ENCODE assay signal across 8 cellular contexts in the genomic region with DNA sequence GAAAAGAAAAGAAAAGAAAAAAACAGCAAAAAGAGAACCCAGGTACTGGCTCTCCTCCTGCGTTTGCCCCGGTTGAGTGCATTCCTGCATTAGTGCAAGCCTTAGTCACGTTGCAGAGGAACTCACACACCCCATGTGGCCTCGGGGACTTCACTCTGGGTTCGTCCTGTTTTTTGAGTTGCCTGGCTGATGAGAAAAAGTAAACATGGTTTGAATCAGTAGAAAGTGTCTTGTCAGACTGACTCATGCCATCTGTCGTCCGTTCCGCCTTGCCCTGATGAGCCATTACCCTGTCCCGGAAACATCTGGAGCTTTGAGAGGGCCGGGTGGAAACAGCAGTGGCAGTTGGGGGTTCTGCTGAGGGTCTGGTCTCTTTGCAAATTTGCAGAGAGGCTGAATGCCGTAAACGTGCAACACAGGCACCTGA. TPM values are rescaled to one million over a fixed set of nuclear protein-coding genes. Genes with fewer than 3 reads are reported as not detected.
DNase-seq lines count a peak whose midpoint lies in the region.

No MANE protein-coding gene starts in this region.

- no peaks in the 10 kb centered on the region for H3K27me3 Mint-ChIP-seq in activated naive CD8-positive, alpha-beta T cell treated with anti-CD3 and anti-CD28 coated beads for 36 hours

- H3K4me3 Mint-ChIP-seq in activated naive CD8-positive, alpha-beta T cell treated with anti-CD3 and anti-CD28 coated beads for 36 hours = peak overlapping the region; percentile 22

- H3K36me3 Mint-ChIP-seq in activated naive CD8-positive, alpha-beta T cell treated with anti-CD3 and anti-CD28 coated beads for 36 hours = peaks cover 31% of the 10 kb centered on the region

- H3K4me1 Mint-ChIP-seq in activated naive CD8-positive, alpha-beta T cell treated with anti-CD3 and anti-CD28 coated beads for 36 hours = peaks cover 82% of the 10 kb centered on the region

- peak overlapping the region; percentile 84 for H3K27ac Mint-ChIP-seq in activated naive CD8-positive, alpha-beta T cell treated with anti-CD3 and anti-CD28 coated beads for 36 hours

- no peaks in the 10 kb centered on the region for H3K9me3 Mint-ChIP-seq in activated naive CD8-positive, alpha-beta T cell treated with anti-CD3 and anti-CD28 coated beads for 36 hours

- DNase-seq in GM04503 (ENCODE audit: low read depth) (peak; percentile 91), HCEC 1CT (peak; percentile 97), NAMALWA (ENCODE audit: low spot score) (peak; percentile 87), iPS DF 19.7 (ENCODE audit: low read depth, low spot score) (peak; percentile 40), SHP77 treated with DMSO at 0.1 percent for 48 hours (lab: John Stamatoyannopoulos, UW) (no peak), KG1 (lab: John Stamatoyannopoulos, UW) (no peak)
- DNase-seq in activated naive CD8-positive, alpha-beta T cell treated with anti-CD3 and anti-CD28 coated beads for 36 hours = peak; percentile 75
- peak; percentile 72 for DNase-seq in stimulated activated CD4-positive, alpha-beta T cell treated with anti-CD3 and anti-CD28 coated beads, Interleukin-15, amount 100 ng/mL, for 24 hours

RNA-seq across cellular contexts. Expression of gene CD99, which starts 16.3 kb away (rescaled TPM):
- total RNA-seq in activated naive CD8-positive, alpha-beta T cell treated with anti-CD3 and anti-CD28 coated beads for 36 hours = 100 to 1,000 TPM; 112 to 116 TPM

RNA-seq across cellular contexts. Expression of gene XG, which starts 44.5 kb away (rescaled TPM):
- total RNA-seq in activated naive CD8-positive, alpha-beta T cell treated with anti-CD3 and anti-CD28 coated beads for 36 hours = not detected

Comparison
In these comparisons a context has a peak if more than half of its experiments do, and no peak if none do; other contexts are left out.
1. DNase-seq: peak in GM04503 (single experiment), HCEC 1CT (single experiment), NAMALWA (single experiment), activated naive CD8-positive, alpha-beta T cell treated with anti-CD3 and anti-CD28 coated beads for 36 hours (single experiment), iPS DF 19.7 (single experiment) and stimulated activated CD4-positive, alpha-beta T cell treated with anti-CD3 and anti-CD28 coated beads, Interleukin-15, amount 100 ng/mL, for 24 hours (single experiment); none in SHP77 treated with DMSO at 0.1 percent for 48 hours (single experiment) and KG1 (single experiment).